Comparison of ENCODE assay signal across 10 cellular contexts in the genomic region with DNA sequence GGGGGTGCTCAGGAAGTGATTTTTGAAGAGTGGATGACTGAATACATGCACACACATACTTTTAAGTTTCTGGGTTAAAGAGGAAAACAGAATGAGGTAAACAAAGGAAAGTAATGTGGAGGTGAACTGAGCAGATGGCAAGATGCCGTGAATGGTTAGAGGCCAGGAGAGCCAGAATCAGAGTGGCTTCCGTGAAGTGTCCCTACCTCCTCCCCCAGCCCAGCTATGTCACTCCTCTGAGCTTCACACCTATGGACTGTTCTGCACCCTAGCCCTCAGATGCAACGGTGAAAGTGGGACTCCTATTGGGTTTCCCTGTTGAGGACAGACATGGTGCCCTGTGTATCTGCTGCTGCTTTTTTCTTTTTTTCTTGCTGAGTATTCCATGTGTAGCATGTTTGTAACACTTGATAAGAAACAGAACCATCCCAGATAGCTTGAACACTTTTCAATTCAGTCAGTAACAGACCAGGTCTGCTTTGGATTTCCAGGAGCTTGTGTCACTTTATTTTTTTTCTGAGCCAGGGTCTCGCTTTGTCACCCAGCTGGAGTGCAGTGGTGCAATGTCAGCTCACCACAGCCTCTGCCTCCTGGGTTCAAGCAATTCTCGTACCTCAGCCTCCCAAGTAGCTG. TPM values are rescaled to one million over a fixed set of nuclear protein-coding genes. Genes with fewer than 3 reads are reported as not detected.
DNase-seq lines count a peak whose midpoint lies in the region; ATAC-seq and TF ChIP-seq lines count a peak whose summit lies in the region.
"Had no signal": no experiment of that assay in that cellular context is flagged by ENCODE, and none has a peak within 500 bp of the region (broad histone marks: within the 10 kb centered on the region; RNA-seq: fewer than 3 reads in every experiment).

No MANE protein-coding gene starts in this region.

- no peaks in the 10 kb centered on the region for H3K9me3 ChIP-seq in thyroid gland

- H3K27ac ChIP-seq in thyroid gland: peak overlapping the region; percentile 81 to 90 (median 89)
- H3K27ac ChIP-seq: parathyroid adenoma had no signal

- no peaks in the 10 kb centered on the region for H3K9me3 Mint-ChIP-seq in activated T-cell treated with anti-CD3 and anti-CD28 coated beads, Interleukin-2, amount 50 U/mL, for 4 hours
- H3K9me3 Mint-ChIP-seq in brain: no peaks in the 10 kb centered on the region

- H3K4me3 ChIP-seq in thyroid gland (replicated peaks in 1 of 3): no peak overlapping the region

- H3K27me3 ChIP-seq in thyroid gland: no peaks in the 10 kb centered on the region

- H3K4me3 Mint-ChIP-seq in activated T-cell treated with anti-CD3 and anti-CD28 coated beads, Interleukin-2, amount 50 U/mL, for 4 hours: peak overlapping the region; percentile 29
- H3K4me3 Mint-ChIP-seq in brain: no peak overlapping the region

- 81 to 85% methylated on average over 5 of the region's 5 CpGs for WGBS in thyroid gland, 2 donors

- peak overlapping the region in 3 of 5 experiments; percentile 4 to 65 (median 57) for H3K27ac Mint-ChIP-seq in brain

- no peak for TF ChIP-seq CTCF in brain (conservative IDR thresholded peaks at IDR 0.05)
- no peak for TF ChIP-seq CTCF in thyroid gland (IDR thresholded peaks at IDR 0.05)

- H3K36me3 ChIP-seq in thyroid gland: no peaks in the 10 kb centered on the region

- intact Hi-C loops in thyroid gland (cut with DNase I): no loop called here

- peaks cover 25% of the 10 kb centered on the region for H3K36me3 Mint-ChIP-seq in activated T-cell treated with anti-CD3 and anti-CD28 coated beads, Interleukin-2, amount 50 U/mL, for 4 hours (ENCODE audit: insufficient read depth)
- H3K36me3 Mint-ChIP-seq in brain: peaks cover 33% of the 10 kb centered on the region

- H3K4me1 Mint-ChIP-seq in activated T-cell treated with anti-CD3 and anti-CD28 coated beads, Interleukin-2, amount 50 U/mL, for 4 hours (ENCODE audit: low read depth): peaks cover 83% of the 10 kb centered on the region
- peaks cover 57% of the 10 kb centered on the region for H3K4me1 Mint-ChIP-seq in brain

- no peak for TF ChIP-seq POLR2A in thyroid gland (IDR thresholded peaks at IDR 0.05)

- ATAC-seq in activated T-cell treated with anti-CD3 and anti-CD28 coated beads, Interleukin-2, amount 50 U/mL, for 4 hours: peak; percentile 14 to 20
- ATAC-seq in HG03159 (IDR thresholded peaks at IDR 0.05; ENCODE audit: unreplicated experiment): peak; percentile 6
- no peak for ATAC-seq in HG02973 (IDR thresholded peaks at IDR 0.05; ENCODE audit: unreplicated experiment)

- no peak for DNase-seq in activated T-cell treated with anti-CD3 and anti-CD28 coated beads, Interleukin-2, amount 50 U/mL, for 4 hours
- no peak for DNase-seq in activated T-cell treated with anti-CD3 and anti-CD28 coated beads, Interleukin-2, amount 50 U/mL, for 48 hours
- DNase-seq in thyroid gland (no peak), iPS-NIHi11 (ENCODE audit: low spot score) (no peak), NCI-H2196 (lab: John Stamatoyannopoulos, UW; ENCODE audit: unreplicated experiment) (no peak)
- DNase-seq: NCI-H446 had no signal

- H3K27me3 Mint-ChIP-seq in activated T-cell treated with anti-CD3 and anti-CD28 coated beads, Interleukin-2, amount 50 U/mL, for 4 hours (ENCODE audit: low read depth): no peaks in the 10 kb centered on the region
- H3K27me3 Mint-ChIP-seq in brain: no peaks in the 10 kb centered on the region

- H3K4me1 ChIP-seq in thyroid gland: peaks cover 40 to 62% of the 10 kb centered on the region in 2 donors

RNA-seq across cellular contexts. Expression of gene BBC3, which starts 43.9 kb away (rescaled TPM):
- total RNA-seq in activated T-cell treated with anti-CD3 and anti-CD28 coated beads, Interleukin-2, amount 50 U/mL, for 4 hours: 1 to 10 TPM; 4.4 to 6.0 (median 5.7) TPM
- polyA plus RNA-seq in brain (ENCODE audit: insufficient read depth, low read depth, low replicate concordance): 12.1 TPM
- 1 to 10 TPM; 2.4 to 7.7 (median 4.9) TPM for total RNA-seq in thyroid gland

RNA-seq across cellular contexts. Expression of gene SAE1, which starts 56.5 kb away (rescaled TPM):
- total RNA-seq in activated T-cell treated with anti-CD3 and anti-CD28 coated beads, Interleukin-2, amount 50 U/mL, for 4 hours: 100 to 1,000 TPM in 1 of 3 donors, 10 to 100 TPM in 2; 90.0 to 112 (median 99.3) TPM
- 169 TPM for polyA plus RNA-seq in brain (ENCODE audit: insufficient read depth, low read depth, low replicate concordance)
- total RNA-seq in thyroid gland: 100 to 1,000 TPM in 3 of 4 donors, 10 to 100 TPM in 1; 79.5 to 119 (median 103) TPM
